In genomic region chr2:37582911-37583310, GRCh38 we compare ENCODE assay signal across 12 cellular contexts.
A peak's percentile ranks its signal among the peaks of the same experiment; 100 is the strongest.
DNase-seq lines count a peak whose midpoint lies in the region; FAIRE-seq and TF ChIP-seq lines count a peak whose summit lies in the region.
"Had no signal": no experiment of that assay in that cellular context is flagged by ENCODE, and none has a peak within 500 bp of the region (broad histone marks: within the 10 kb centered on the region; RNA-seq: fewer than 3 reads in every experiment).

No MANE protein-coding gene starts in this region.

- H3K27me3 Mint-ChIP-seq in MCF 10A (ENCODE audit: insufficient read depth, unreplicated experiment) (no peaks in the 10 kb centered on the region), immature natural killer cell (ENCODE audit: low read depth in 3 of 3) (peaks cover 0 to 3% (median 3%) of the 10 kb centered on the region in 3 donors)
- no peaks in the 10 kb centered on the region for H3K27me3 Mint-ChIP-seq in activated CD4-positive, alpha-beta memory T cell treated with anti-CD3 and anti-CD28 coated beads, Interleukin-2, amount 10 ng/mL, durations not matched to agents 7 days and 5 days

- H3K79me2 ChIP-seq in mammary epithelial cell (ENCODE audit: insufficient read depth, low read length) = no peaks in the 10 kb centered on the region

- TF ChIP-seq POLR2A in vagina (IDR thresholded peaks at IDR 0.05) (no peak), GM12892 (IDR thresholded peaks at IDR 0.05; ENCODE audit: low read depth, low read length) (no peak)

- H3K27ac Mint-ChIP-seq in MCF 10A (ENCODE audit: low read depth, unreplicated experiment) (no peak overlapping the region), immature natural killer cell (peak overlapping the region; percentile 30 to 98 (median 88))
- peak overlapping the region; percentile 78 for H3K27ac Mint-ChIP-seq in activated CD4-positive, alpha-beta memory T cell treated with anti-CD3 and anti-CD28 coated beads, Interleukin-2, amount 10 ng/mL, durations not matched to agents 7 days and 5 days

- no peaks in the 10 kb centered on the region for H4K20me1 ChIP-seq in mammary epithelial cell (ENCODE audit: insufficient read depth, low read length)

- H3K4me1 ChIP-seq in mammary epithelial cell (ENCODE audit: insufficient read depth, low read length) (peaks cover 52% of the 10 kb centered on the region), vagina (peaks cover 52% of the 10 kb centered on the region)

- in situ Hi-C loops in mammary epithelial cell (cut with MboI; ENCODE audit: low sequenced_read_pairs in 2 of 2) = no loop called here

- POLR2A ChIA-PET in MCF 10A (lab: Yijun Ruan, JAX) = interaction anchor here (0.8 to 2.4 kb wide), 9 partner anchors 8 to 88 kb away, joined by 3 to 10 read pairs (median 5); partner anchors contain the start of gene CDC42EP3
- POLR2A ChIA-PET in activated CD4-positive, alpha-beta memory T cell treated with anti-CD3 and anti-CD28 coated beads, Interleukin-2, amount 10 ng/mL, durations not matched to agents 7 days and 5 days (lab: Charles Lee) = interaction anchor here (0.7 to 10.0 kb wide), 22 partner anchors 9 to 386 kb away, joined by 3 to 95 read pairs (median 4); partner anchors contain the start of genes CEBPZ, CEBPZOS and NDUFAF7

- no peak overlapping the region for H3K27ac ChIP-seq in mammary epithelial cell (ENCODE audit: insufficient read depth, low read depth, low read length)
- H3K27ac ChIP-seq in vagina = peak overlapping the region; percentile 59

- H3K4me2 ChIP-seq in mammary epithelial cell (ENCODE audit: insufficient read depth, low read depth, low read length) = no peak overlapping the region

- BruUV-seq in mammary epithelial cell (replicated peaks; lab: Mats Ljungman, UMichigan) (no TSS peak), MCF 10A (replicated peaks; lab: Mats Ljungman, UMichigan) (no TSS peak)

- H3K36me3 Mint-ChIP-seq in MCF 10A (ENCODE audit: insufficient read depth, unreplicated experiment) (no peaks in the 10 kb centered on the region), immature natural killer cell (peaks cover 0 to 8% (median 5%) of the 10 kb centered on the region in 3 donors)
- H3K36me3 Mint-ChIP-seq in activated CD4-positive, alpha-beta memory T cell treated with anti-CD3 and anti-CD28 coated beads, Interleukin-2, amount 10 ng/mL, durations not matched to agents 7 days and 5 days (ENCODE audit: low read depth) = peaks cover 14% of the 10 kb centered on the region

- H3K4me1 Mint-ChIP-seq in MCF 10A (ENCODE audit: insufficient read depth, unreplicated experiment) (peaks cover 49% of the 10 kb centered on the region), immature natural killer cell (peaks cover 68 to 82% of the 10 kb centered on the region in 2 donors)
- peaks cover 62% of the 10 kb centered on the region for H3K4me1 Mint-ChIP-seq in activated CD4-positive, alpha-beta memory T cell treated with anti-CD3 and anti-CD28 coated beads, Interleukin-2, amount 10 ng/mL, durations not matched to agents 7 days and 5 days

- 81% methylated on average over 8 of the region's 8 CpGs for WGBS in mammary epithelial cell (ENCODE audit: low coverage, missing lambda C conversion rate)

- CTCF ChIA-PET in mammary epithelial cell (lab: Charles Lee; ENCODE audit: low non-redundant PET) = no interaction called here
- CTCF ChIA-PET in MCF 10A (lab: Yijun Ruan, JAX) = interaction anchor here (0.9 to 2.3 kb wide), 5 partner anchors 46 to 250 kb away, joined by 3 to 8 read pairs (median 3); no protein-coding TSS in a partner anchor
- CTCF ChIA-PET in activated CD4-positive, alpha-beta memory T cell treated with anti-CD3 and anti-CD28 coated beads, Interleukin-2, amount 10 ng/mL, durations not matched to agents 7 days and 5 days (lab: Charles Lee) = interaction anchor here (0.9 to 1.7 kb wide), 13 partner anchors 14 to 295 kb away, joined by 3 to 8 read pairs (median 6); no protein-coding TSS in a partner anchor

- H3K9me3 Mint-ChIP-seq in MCF 10A (ENCODE audit: unreplicated experiment) (peaks cover 6% of the 10 kb centered on the region), immature natural killer cell (peaks cover 0 to 2% (median 0%) of the 10 kb centered on the region in 6 donors)
- peaks cover 9% of the 10 kb centered on the region for H3K9me3 Mint-ChIP-seq in activated CD4-positive, alpha-beta memory T cell treated with anti-CD3 and anti-CD28 coated beads, Interleukin-2, amount 10 ng/mL, durations not matched to agents 7 days and 5 days

- H3K4me3 Mint-ChIP-seq in MCF 10A (ENCODE audit: unreplicated experiment) = no peak overlapping the region
- H3K4me3 Mint-ChIP-seq in activated CD4-positive, alpha-beta memory T cell treated with anti-CD3 and anti-CD28 coated beads, Interleukin-2, amount 10 ng/mL, durations not matched to agents 7 days and 5 days = peak overlapping the region; percentile 45
- H3K4me3 Mint-ChIP-seq in immature natural killer cell = peak overlapping the region; percentile 74 to 80 (median 76)

- no peaks in the 10 kb centered on the region for H3K27me3 ChIP-seq in mammary epithelial cell (ENCODE audit: insufficient read depth, low read length)
- no peaks in the 10 kb centered on the region for H3K27me3 ChIP-seq in vagina

- dilution Hi-C loops in mammary epithelial cell (cut with HindIII; ENCODE audit: low sequenced_read_pairs) = no loop called here

- peak overlapping the region; percentile 47 for H2AFZ ChIP-seq in mammary epithelial cell (ENCODE audit: low read depth, low read length)

- DNase-seq in mammary epithelial cell (no peak), MCF 10A (ENCODE audit: unreplicated experiment) (no peak), immature natural killer cell (peak in 2 of 3 donors; percentile 13 to 32), vagina (ENCODE audit: extremely low spot score in 2 of 2) (no peak), GM12892 (ENCODE audit: insufficient read length) (no peak), NCI-H748 treated with DMSO at 0.1 percent for 48 hours (lab: John Stamatoyannopoulos, UW) (no peak)
- no peak for DNase-seq in activated CD4-positive, alpha-beta memory T cell treated with anti-CD3 and anti-CD28 coated beads, Interleukin-2, amount 10 ng/mL, durations not matched to agents 7 days and 5 days
- DNase-seq in NK-92 treated with Interleukin-12 subunit alpha and Interleukin-12 subunit beta, amount 100 ng/mL, for 24 hours (lab: John Stamatoyannopoulos, UW) = no peak
- DNase-seq: activated CD4-positive, CD25-positive, alpha-beta regulatory T cell treated with anti-CD3 and anti-CD28 coated beads, Interleukin-2, amount 50 U/mL, for 72 hours; left ventricle myocardium superior; NCI-H1105 treated with DMSO at 0.1 percent for 48 hours had no signal

- H3K9me3 ChIP-seq in mammary epithelial cell (replicated peaks; ENCODE audit: insufficient read depth, low read length) (no peaks in the 10 kb centered on the region), vagina (no peaks in the 10 kb centered on the region)

- FAIRE-seq in GM12892 (lab: Jason Lieb, UNC) = no peak
- FAIRE-seq: urothelium cell line had no signal

- H3K9ac ChIP-seq in mammary epithelial cell (ENCODE audit: insufficient read depth, low read length) = no peak overlapping the region

- H3K4me3 ChIP-seq in mammary epithelial cell (replicated peaks in 1 of 3; ENCODE audit: insufficient read depth in 1 of 3, low read depth in 2 of 3, low read length in 3 of 3) (no peak overlapping the region), vagina (peak overlapping the region; percentile 13 to 18)

- intact Hi-C loops in mammary epithelial cell (cut with micrococcal nuclease) (no loop called here), MCF 10A (cut with micrococcal nuclease) (no loop called here), vagina (cut with DNase I) (no loop called here)

- H3K36me3 ChIP-seq in mammary epithelial cell (ENCODE audit: insufficient read depth, low read length) (no peaks in the 10 kb centered on the region), vagina (no peaks in the 10 kb centered on the region)

- TF ChIP-seq CTCF in mammary epithelial cell (conservative IDR thresholded peaks at IDR 0.05 in 1 of 2, IDR thresholded peaks at IDR 0.05 in 1 of 2; ENCODE audit: extremely low read depth in 1 of 2, insufficient read depth in 1 of 2, low read depth in 1 of 2, low read length in 2 of 2) (no peak), MCF 10A (IDR thresholded peaks at IDR 0.05; ENCODE audit: unreplicated experiment) (no peak), vagina (IDR thresholded peaks at IDR 0.05) (no peak)

Comparison
In these comparisons a context has a peak if more than half of its experiments do, and no peak if none do; other contexts are left out.
1. DNase-seq: peak in immature natural killer cell (2 of 3); none in mammary epithelial cell (single experiment), MCF 10A (single experiment), activated CD4-positive, alpha-beta memory T cell treated with anti-CD3 and anti-CD28 coated beads, Interleukin-2, amount 10 ng/mL, durations not matched to agents 7 days and 5 days (single experiment), vagina (0 of 2), GM12892 (single experiment), NCI-H748 treated with DMSO at 0.1 percent for 48 hours (single experiment) and NK-92 treated with Interleukin-12 subunit alpha and Interleukin-12 subunit beta, amount 100 ng/mL, for 24 hours (single experiment).
2. H3K4me3 ChIP-seq: peak in vagina (2 of 2); none in mammary epithelial cell (0 of 3).